In the genomic region with DNA sequence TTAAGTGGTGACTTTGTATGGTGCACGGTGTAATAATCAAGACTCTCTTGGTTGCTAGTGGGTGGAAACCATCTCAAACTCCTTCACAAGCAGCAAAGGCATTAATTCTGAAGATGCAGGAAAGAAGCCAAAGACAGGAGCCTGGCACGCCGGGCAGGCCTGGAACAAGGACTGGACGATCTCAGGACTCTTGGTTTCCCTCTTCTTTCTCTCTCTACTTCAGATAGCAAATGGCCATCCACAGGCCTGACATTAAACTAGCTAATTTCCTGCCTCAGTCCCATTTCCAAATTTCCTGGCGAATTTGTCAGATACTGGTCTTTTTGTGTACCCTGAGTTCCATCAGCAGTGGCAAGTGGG, we compare ENCODE assay signal across 17 cellular contexts. TPM values are rescaled to one million over a fixed set of nuclear protein-coding genes. Genes with fewer than 3 reads are reported as not detected.
A peak's percentile ranks its signal among the peaks of the same experiment; 100 is the strongest.
DNase-seq lines count a peak whose midpoint lies in the region; ATAC-seq and TF ChIP-seq lines count a peak whose summit lies in the region.
"Had no signal": no experiment of that assay in that cellular context is flagged by ENCODE, and none has a peak within 500 bp of the region (broad histone marks: within the 10 kb centered on the region; RNA-seq: fewer than 3 reads in every experiment).

No MANE protein-coding gene starts in this region.

- TF ChIP-seq CTCF in Panc1 (IDR thresholded peaks at IDR 0.05) (no peak), foreskin keratinocyte (conservative IDR thresholded peaks at IDR 0.05) (no peak), osteocyte (IDR thresholded peaks at IDR 0.05) (no peak)

- CTCF ChIA-PET in activated CD4-positive, alpha-beta memory T cell treated with anti-CD3 and anti-CD28 coated beads, Interleukin-2, amount 10 ng/mL, durations not matched to agents 7 days and 5 days (lab: Charles Lee), result interaction anchor here (1.2 kb wide), 1 partner anchor 13 kb away, joined by 3 read pairs; no protein-coding TSS in a partner anchor
- CTCF ChIA-PET in activated CD4-positive, alpha-beta memory T cell treated with anti-CD3 and anti-CD28 coated beads for 36 hours (lab: Charles Lee), result interaction anchor here (1.0 to 3.7 kb wide), 4 partner anchors 12 to 63 kb away, joined by 3 to 19 read pairs (median 6); no protein-coding TSS in a partner anchor
- CTCF ChIA-PET in Panc1 (lab: Charles Lee), result interaction anchor here (0.6 kb wide), 1 partner anchor 530 kb away, joined by 6 read pairs; no protein-coding TSS in a partner anchor

- H3K9me3 ChIP-seq in Panc1 (ENCODE audit: control insufficient read depth, insufficient read depth, low read depth, low read length), result no peaks in the 10 kb centered on the region
- H3K9me3 ChIP-seq: ovary had no signal

- H3K4me3 ChIP-seq in Panc1 (ENCODE audit: low read depth in 2 of 2, low read length in 2 of 2), result no peak overlapping the region

- H3K27me3 Mint-ChIP-seq in activated CD4-positive, alpha-beta memory T cell treated with anti-CD3 and anti-CD28 coated beads, Interleukin-2, amount 10 ng/mL, durations not matched to agents 7 days and 5 days, result peaks cover 6% of the 10 kb centered on the region
- H3K27me3 Mint-ChIP-seq in activated CD4-positive, alpha-beta memory T cell treated with anti-CD3 and anti-CD28 coated beads for 36 hours, result no peaks in the 10 kb centered on the region
- H3K27me3 Mint-ChIP-seq in osteocyte (ENCODE audit: unreplicated experiment), result peaks cover 12% of the 10 kb centered on the region

- peaks cover 3% of the 10 kb centered on the region for H3K27me3 ChIP-seq in Panc1 (ENCODE audit: control insufficient read depth, insufficient read depth, low read length)
- no peaks in the 10 kb centered on the region for H3K27me3 ChIP-seq in foreskin keratinocyte
- H3K27me3 ChIP-seq: ovary had no signal

- H3K9me3 Mint-ChIP-seq in activated CD4-positive, alpha-beta memory T cell treated with anti-CD3 and anti-CD28 coated beads, Interleukin-2, amount 10 ng/mL, durations not matched to agents 7 days and 5 days, result no peaks in the 10 kb centered on the region
- no peaks in the 10 kb centered on the region for H3K9me3 Mint-ChIP-seq in activated CD4-positive, alpha-beta memory T cell treated with anti-CD3 and anti-CD28 coated beads for 36 hours
- H3K9me3 Mint-ChIP-seq in osteocyte (ENCODE audit: unreplicated experiment), result no peaks in the 10 kb centered on the region
- H3K9me3 Mint-ChIP-seq: activated B cell treated with CpG ODN at 0.5 μM for 24 hours, IgD-negative memory B cell, memory B cell had no signal

- H3K27ac ChIP-seq in Panc1 (ENCODE audit: low read length), result no peak overlapping the region
- H3K27ac ChIP-seq in foreskin keratinocyte, result no peak overlapping the region
- H3K27ac ChIP-seq: ovary had no signal

- H3K36me3 ChIP-seq in Panc1 (ENCODE audit: control insufficient read depth, insufficient read depth, low read length), result no peaks in the 10 kb centered on the region
- H3K36me3 ChIP-seq: ovary had no signal

- H3K4me3 Mint-ChIP-seq in activated CD4-positive, alpha-beta memory T cell treated with anti-CD3 and anti-CD28 coated beads, Interleukin-2, amount 10 ng/mL, durations not matched to agents 7 days and 5 days, result peak overlapping the region; percentile 73
- H3K4me3 Mint-ChIP-seq in activated CD4-positive, alpha-beta memory T cell treated with anti-CD3 and anti-CD28 coated beads for 36 hours, result no peak overlapping the region
- no peak overlapping the region for H3K4me3 Mint-ChIP-seq in osteocyte (ENCODE audit: unreplicated experiment)

- peak; percentile 18; the same call in 1 of the 2 replicates for ATAC-seq in Panc1
- ATAC-seq in foreskin keratinocyte, result peak; percentile 5
- ATAC-seq in HG02885 (IDR thresholded peaks at IDR 0.05; ENCODE audit: poor library complexity, unreplicated experiment), result no peak

- H3K36me3 Mint-ChIP-seq in activated CD4-positive, alpha-beta memory T cell treated with anti-CD3 and anti-CD28 coated beads, Interleukin-2, amount 10 ng/mL, durations not matched to agents 7 days and 5 days (ENCODE audit: low read depth), result no peaks in the 10 kb centered on the region
- H3K36me3 Mint-ChIP-seq in activated CD4-positive, alpha-beta memory T cell treated with anti-CD3 and anti-CD28 coated beads for 36 hours, result no peaks in the 10 kb centered on the region
- H3K36me3 Mint-ChIP-seq in osteocyte (ENCODE audit: unreplicated experiment), result no peaks in the 10 kb centered on the region
- H3K36me3 Mint-ChIP-seq: IgD-negative memory B cell, memory B cell had no signal

- H3K27ac Mint-ChIP-seq in activated CD4-positive, alpha-beta memory T cell treated with anti-CD3 and anti-CD28 coated beads, Interleukin-2, amount 10 ng/mL, durations not matched to agents 7 days and 5 days, result no peak overlapping the region
- no peak overlapping the region for H3K27ac Mint-ChIP-seq in activated CD4-positive, alpha-beta memory T cell treated with anti-CD3 and anti-CD28 coated beads for 36 hours
- peak overlapping the region; percentile 76 for H3K27ac Mint-ChIP-seq in osteocyte (ENCODE audit: unreplicated experiment)
- H3K27ac Mint-ChIP-seq: activated B cell treated with CpG ODN at 0.5 μM for 24 hours, IgD-negative memory B cell, memory B cell had no signal

- BruUV-seq in Panc1 (replicated peaks; lab: Mats Ljungman, UMichigan), result no TSS peak

- no peak for DNase-seq in activated CD4-positive, alpha-beta memory T cell treated with anti-CD3 and anti-CD28 coated beads, Interleukin-2, amount 10 ng/mL, durations not matched to agents 7 days and 5 days
- no peak for DNase-seq in activated CD4-positive, alpha-beta memory T cell treated with anti-CD3 and anti-CD28 coated beads for 36 hours
- DNase-seq in Panc1 (ENCODE audit: low read depth, low spot score) (no peak), foreskin keratinocyte (no peak), osteocyte (ENCODE audit: extremely low spot score, unreplicated experiment) (no peak), NCI-H1092 (lab: John Stamatoyannopoulos, UW) (no peak), NCI-H345 (lab: John Stamatoyannopoulos, UW) (no peak)
- DNase-seq: activated B cell treated with CpG ODN at 0.5 μM for 24 hours, amniotic stem cell, HCEC 1CT had no signal

- in situ Hi-C loops in Panc1 (cut with HindIII; ENCODE audit: low pct_unique_long_range_greater_than_20kb, low sequenced_read_pairs), result no loop called here

- POLR2A ChIA-PET in activated CD4-positive, alpha-beta memory T cell treated with anti-CD3 and anti-CD28 coated beads, Interleukin-2, amount 10 ng/mL, durations not matched to agents 7 days and 5 days (lab: Charles Lee), result no interaction called here
- POLR2A ChIA-PET in activated CD4-positive, alpha-beta memory T cell treated with anti-CD3 and anti-CD28 coated beads for 36 hours (lab: Charles Lee), result no interaction called here
- POLR2A ChIA-PET in Panc1 (lab: Charles Lee), result no interaction called here

- intact Hi-C loops in activated CD4-positive, alpha-beta memory T cell treated with anti-CD3 and anti-CD28 coated beads for 36 hours (cut with micrococcal nuclease), result loop anchor here (5.0 kb wide), 4 partner anchors 35 to 420 kb away; partner anchors contain the start of gene POU2F1
- intact Hi-C loops in Panc1 (cut with micrococcal nuclease; ENCODE audit: unreplicated experiment), result no loop called here

- H3K4me1 ChIP-seq in Panc1 (ENCODE audit: control insufficient read depth, insufficient read depth, low read length) (no peaks in the 10 kb centered on the region), foreskin keratinocyte (no peaks in the 10 kb centered on the region)

- H3K4me1 Mint-ChIP-seq in activated CD4-positive, alpha-beta memory T cell treated with anti-CD3 and anti-CD28 coated beads, Interleukin-2, amount 10 ng/mL, durations not matched to agents 7 days and 5 days, result peaks cover 5% of the 10 kb centered on the region
- H3K4me1 Mint-ChIP-seq in activated CD4-positive, alpha-beta memory T cell treated with anti-CD3 and anti-CD28 coated beads for 36 hours (ENCODE audit: low read depth), result peaks cover 5% of the 10 kb centered on the region
- H3K4me1 Mint-ChIP-seq in osteocyte (ENCODE audit: unreplicated experiment), result peaks cover 28% of the 10 kb centered on the region
- H3K4me1 Mint-ChIP-seq: memory B cell had no signal

RNA-seq across cellular contexts. Expression of gene STYXL2, which starts 28.2 kb away (rescaled TPM):
- not detected for total RNA-seq in activated CD4-positive, alpha-beta memory T cell treated with anti-CD3 and anti-CD28 coated beads, Interleukin-2, amount 10 ng/mL, durations not matched to agents 7 days and 5 days
- not detected for total RNA-seq in activated CD4-positive, alpha-beta memory T cell treated with anti-CD3 and anti-CD28 coated beads for 36 hours
- total RNA-seq in Panc1 (2021; ENCODE audit: unreplicated experiment), result not detected
- not detected for polyA plus RNA-seq in Panc1 (2012; ENCODE audit: insufficient read length)
- not detected in 2 replicates for total RNA-seq in foreskin keratinocyte
- not detected in 2 replicates for polyA plus RNA-seq in foreskin keratinocyte
- total RNA-seq in osteocyte, result 0.70 and 0.86 TPM in 2 replicates
- total RNA-seq: activated B cell treated with CpG ODN at 0.5 μM for 24 hours; endothelial cell of umbilical vein; T-helper 1 cell treated with Interleukin-12 subunit alpha and Interleukin-12 subunit beta and Interleukin-4 antibody, amounts not matched to agents 30 ng/mL and 1 ng/mL, for 36 hours; ureter had no signal
- polyA plus RNA-seq: endothelial cell of umbilical vein, IgD-negative memory B cell had no signal

RNA-seq across cellular contexts. Expression of gene GPA33, which starts 31.9 kb away (rescaled TPM):
- total RNA-seq in activated CD4-positive, alpha-beta memory T cell treated with anti-CD3 and anti-CD28 coated beads, Interleukin-2, amount 10 ng/mL, durations not matched to agents 7 days and 5 days, result under 1 TPM; 0.65 to 0.71 TPM
- total RNA-seq in activated CD4-positive, alpha-beta memory T cell treated with anti-CD3 and anti-CD28 coated beads for 36 hours, result 1 to 10 TPM; 1.8 to 1.9 TPM
- total RNA-seq in Panc1 (2021; ENCODE audit: unreplicated experiment), result 0.18 TPM
- polyA plus RNA-seq in Panc1 (2012; ENCODE audit: insufficient read length), result not detected
- not detected in 2 replicates for total RNA-seq in foreskin keratinocyte
- polyA plus RNA-seq in foreskin keratinocyte, result not detected in 2 replicates
- total RNA-seq in osteocyte, result not detected in 2 replicates
- total RNA-seq: activated B cell treated with CpG ODN at 0.5 μM for 24 hours, endothelial cell of umbilical vein had no signal
- polyA plus RNA-seq: endothelial cell of umbilical vein had no signal
